In the genomic region with DNA sequence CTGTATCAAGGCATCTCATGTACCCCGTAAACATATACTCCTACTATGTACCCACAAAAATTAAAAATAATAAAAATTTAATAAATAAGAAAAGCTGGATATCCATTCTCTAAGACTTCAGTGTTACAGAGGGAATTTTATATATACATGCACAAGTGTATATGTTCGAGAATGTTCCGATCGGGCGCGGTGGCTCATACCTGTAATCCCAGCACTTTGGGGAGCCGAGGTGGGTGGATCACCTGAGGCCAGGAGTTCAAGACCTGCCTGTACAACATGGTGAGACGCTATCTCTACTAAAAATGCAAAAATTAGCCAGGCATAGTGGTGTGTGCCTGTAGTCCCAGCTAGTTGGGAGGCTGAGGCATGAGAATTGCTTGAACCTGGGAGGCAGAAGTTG, we compare ENCODE assay signal across 12 cellular contexts. TPM values are rescaled to one million over a fixed set of nuclear protein-coding genes. Genes with fewer than 3 reads are reported as not detected.
A peak's percentile ranks its signal among the peaks of the same experiment; 100 is the strongest.
DNase-seq lines count a peak whose midpoint lies in the region; ATAC-seq, FAIRE-seq and TF ChIP-seq lines count a peak whose summit lies in the region.
"Not testable (repeated sequence)": the region's sequence is repeated elsewhere in the genome, so short reads cannot be mapped to it uniquely, and the experiment has no call there.
"Had no signal": no experiment of that assay in that cellular context is flagged by ENCODE, and none has a peak within 500 bp of the region (broad histone marks: within the 10 kb centered on the region; RNA-seq: fewer than 3 reads in every experiment).

No MANE protein-coding gene starts in this region.

- H3K9me3 Mint-ChIP-seq in CD4-positive, CD25-positive, alpha-beta regulatory T cell, result peaks cover 0 to 15% (median 4%) of the 10 kb centered on the region in 7 donors
- peaks cover 4 to 28% (median 9%) of the 10 kb centered on the region in 3 donors for H3K9me3 Mint-ChIP-seq in T-cell
- peaks cover 31% of the 10 kb centered on the region for H3K9me3 Mint-ChIP-seq in activated CD4-positive, alpha-beta T cell treated with anti-CD3 and anti-CD28 coated beads, Interleukin-2, amount 10 ng/mL, durations not matched to agents 24 days and 14 days
- peaks cover 20% of the 10 kb centered on the region for H3K9me3 Mint-ChIP-seq in activated T-helper 1 cell treated with anti-CD3 and anti-CD28 coated beads, Interleukin-12 subunit alpha, Interleukin-12 subunit beta, Interleukin-2, Interleukin-4 antibody, amounts not matched to agents 30 ng/mL and 10 ng/mL and 1 ng/mL, durations not matched to agents 14 hours and 24 hours and 36 hours

- H3K9me3 ChIP-seq in CD4-positive, CD25-positive, alpha-beta regulatory T cell (ENCODE audit: control insufficient read depth in 2 of 2, low read length in 2 of 2); left ventricle myocardium inferior (replicated peaks); kidney (ENCODE audit: control insufficient read depth in 1 of 2, low read length in 2 of 2): not testable (repeated sequence)
- peaks cover 0 to 12% (median 0%) of the 10 kb centered on the region in 8 donors for H3K9me3 ChIP-seq in spleen

- H3K27me3 ChIP-seq in CD4-positive, CD25-positive, alpha-beta regulatory T cell (ENCODE audit: control insufficient read depth, insufficient read depth, low read length); left ventricle myocardium inferior (ENCODE audit: low read depth); spleen (replicated peaks in 1 of 7): not testable (repeated sequence)

- intact Hi-C loops in activated CD4-positive, alpha-beta T cell treated with anti-CD3 and anti-CD28 coated beads, Interleukin-2, amount 10 ng/mL, durations not matched to agents 24 days and 14 days (cut with micrococcal nuclease); kidney (cut with DNase I): not testable (repeated sequence)
- intact Hi-C loops in activated T-helper 1 cell treated with anti-CD3 and anti-CD28 coated beads, Interleukin-12 subunit alpha, Interleukin-12 subunit beta, Interleukin-2, Interleukin-4 antibody, amounts not matched to agents 30 ng/mL and 10 ng/mL and 1 ng/mL, durations not matched to agents 14 hours and 24 hours and 36 hours (cut with micrococcal nuclease), result loop anchor here (5.0 kb wide), 1 partner anchor 197 kb away; no protein-coding TSS in a partner anchor
- intact Hi-C loops in left ventricle myocardium inferior (cut with micrococcal nuclease), result loop anchor here (10.0 kb wide), 1 partner anchor 51 kb away; no protein-coding TSS in a partner anchor
- intact Hi-C loops in spleen (cut with DNase I; ENCODE audit: low total_unique reads), result loop anchor here (10.0 kb wide), 1 partner anchor 51 kb away; no protein-coding TSS in a partner anchor

- peak overlapping the region in 1 of 3 donors; percentile 21 for H3K27ac Mint-ChIP-seq in CD4-positive, CD25-positive, alpha-beta regulatory T cell
- H3K27ac Mint-ChIP-seq in T-cell, result peak overlapping the region; percentile 13 to 20
- peak overlapping the region; percentile 38 for H3K27ac Mint-ChIP-seq in activated CD4-positive, alpha-beta T cell treated with anti-CD3 and anti-CD28 coated beads, Interleukin-2, amount 10 ng/mL, durations not matched to agents 24 days and 14 days
- peak overlapping the region; percentile 50 for H3K27ac Mint-ChIP-seq in activated T-helper 1 cell treated with anti-CD3 and anti-CD28 coated beads, Interleukin-12 subunit alpha, Interleukin-12 subunit beta, Interleukin-2, Interleukin-4 antibody, amounts not matched to agents 30 ng/mL and 10 ng/mL and 1 ng/mL, durations not matched to agents 14 hours and 24 hours and 36 hours

- peaks cover 30% of the 10 kb centered on the region for H3K4me1 ChIP-seq in CD4-positive, CD25-positive, alpha-beta regulatory T cell (ENCODE audit: control insufficient read depth, insufficient read depth, low read length, poor library complexity, severe bottlenecking)
- H3K4me1 ChIP-seq in left ventricle myocardium inferior (peaks cover 13% of the 10 kb centered on the region), spleen (peaks cover 0 to 42% (median 16%) of the 10 kb centered on the region in 6 donors)
- not testable (repeated sequence) for H3K4me1 ChIP-seq in kidney (ENCODE audit: control insufficient read depth in 1 of 2, insufficient read depth in 1 of 2, low read depth in 1 of 2, low read length in 2 of 2)

- peaks cover 54% of the 10 kb centered on the region for H3K36me3 Mint-ChIP-seq in CD4-positive, CD25-positive, alpha-beta regulatory T cell
- H3K36me3 Mint-ChIP-seq in T-cell, result peaks cover 44% of the 10 kb centered on the region
- H3K36me3 Mint-ChIP-seq in activated CD4-positive, alpha-beta T cell treated with anti-CD3 and anti-CD28 coated beads, Interleukin-2, amount 10 ng/mL, durations not matched to agents 24 days and 14 days (ENCODE audit: low read depth), result peaks cover 78% of the 10 kb centered on the region
- H3K36me3 Mint-ChIP-seq in activated T-helper 1 cell treated with anti-CD3 and anti-CD28 coated beads, Interleukin-12 subunit alpha, Interleukin-12 subunit beta, Interleukin-2, Interleukin-4 antibody, amounts not matched to agents 30 ng/mL and 10 ng/mL and 1 ng/mL, durations not matched to agents 14 hours and 24 hours and 36 hours (ENCODE audit: low read depth), result peaks cover 73% of the 10 kb centered on the region

- not testable (repeated sequence) for H3K27me3 Mint-ChIP-seq in CD4-positive, CD25-positive, alpha-beta regulatory T cell; T-cell; activated CD4-positive, alpha-beta T cell treated with anti-CD3 and anti-CD28 coated beads, Interleukin-2, amount 10 ng/mL, durations not matched to agents 24 days and 14 days; activated T-helper 1 cell treated with anti-CD3 and anti-CD28 coated beads, Interleukin-12 subunit alpha, Interleukin-12 subunit beta, Interleukin-2, Interleukin-4 antibody, amounts not matched to agents 30 ng/mL and 10 ng/mL and 1 ng/mL, durations not matched to agents 14 hours and 24 hours and 36 hours (ENCODE audit: insufficient read depth)

- TF ChIP-seq POLR2A in spleen (IDR thresholded peaks at IDR 0.05), result not testable (repeated sequence)

- H3K27ac ChIP-seq in CD4-positive, CD25-positive, alpha-beta regulatory T cell (ENCODE audit: insufficient read depth, low read length, poor library complexity, severe bottlenecking), result peak overlapping the region; percentile 42
- peak overlapping the region; percentile 56 for H3K27ac ChIP-seq in left ventricle myocardium inferior (replicated peaks)
- not testable (repeated sequence) for H3K27ac ChIP-seq in kidney (ENCODE audit: low read depth in 2 of 2, low read length in 2 of 2); spleen

- H3K4me1 Mint-ChIP-seq in CD4-positive, CD25-positive, alpha-beta regulatory T cell, result peaks cover 41 to 61% (median 52%) of the 10 kb centered on the region in 4 donors
- peaks cover 46 to 58% (median 51%) of the 10 kb centered on the region in 3 donors for H3K4me1 Mint-ChIP-seq in T-cell
- peaks cover 58% of the 10 kb centered on the region for H3K4me1 Mint-ChIP-seq in activated CD4-positive, alpha-beta T cell treated with anti-CD3 and anti-CD28 coated beads, Interleukin-2, amount 10 ng/mL, durations not matched to agents 24 days and 14 days
- peaks cover 78% of the 10 kb centered on the region for H3K4me1 Mint-ChIP-seq in activated T-helper 1 cell treated with anti-CD3 and anti-CD28 coated beads, Interleukin-12 subunit alpha, Interleukin-12 subunit beta, Interleukin-2, Interleukin-4 antibody, amounts not matched to agents 30 ng/mL and 10 ng/mL and 1 ng/mL, durations not matched to agents 14 hours and 24 hours and 36 hours (ENCODE audit: low read depth)

- not testable (repeated sequence) for FAIRE-seq in kidney (lab: Jason Lieb, UNC)

- H3K9ac ChIP-seq in kidney (ENCODE audit: low read length in 2 of 2), result not testable (repeated sequence)

- 89 to 99% (median 97%) methylated on average over 8 of the region's 8 CpGs for WGBS in spleen, 5 donors

- not testable (repeated sequence) for H3K4me3 Mint-ChIP-seq in CD4-positive, CD25-positive, alpha-beta regulatory T cell; T-cell; activated CD4-positive, alpha-beta T cell treated with anti-CD3 and anti-CD28 coated beads, Interleukin-2, amount 10 ng/mL, durations not matched to agents 24 days and 14 days; activated T-helper 1 cell treated with anti-CD3 and anti-CD28 coated beads, Interleukin-12 subunit alpha, Interleukin-12 subunit beta, Interleukin-2, Interleukin-4 antibody, amounts not matched to agents 30 ng/mL and 10 ng/mL and 1 ng/mL, durations not matched to agents 14 hours and 24 hours and 36 hours

- POLR2A ChIA-PET in T-cell (lab: Charles Lee), result interaction anchor here in 1 of 2 donors (0.7 kb wide), 2 partner anchors 16 to 58 kb away, joined by 3 to 6 read pairs; no protein-coding TSS in a partner anchor

- CTCF ChIA-PET in T-cell (lab: Charles Lee), result interaction anchor here in 1 of 2 donors (0.6 kb wide), 1 partner anchor 470 kb away, joined by 3 read pairs; no protein-coding TSS in a partner anchor

- not testable (repeated sequence) for DNase-seq in CD4-positive, CD25-positive, alpha-beta regulatory T cell; T-cell; activated CD4-positive, alpha-beta T cell treated with anti-CD3 and anti-CD28 coated beads, Interleukin-2, amount 10 ng/mL, durations not matched to agents 24 days and 14 days; activated T-helper 1 cell treated with anti-CD3 and anti-CD28 coated beads, Interleukin-12 subunit alpha, Interleukin-12 subunit beta, Interleukin-2, Interleukin-4 antibody, amounts not matched to agents 30 ng/mL and 10 ng/mL and 1 ng/mL, durations not matched to agents 14 hours and 24 hours and 36 hours (ENCODE audit: low spot score); left ventricle myocardium inferior
- peak; percentile 50 for DNase-seq in kidney
- DNase-seq in spleen, result peak; percentile 36

- peaks cover 38% of the 10 kb centered on the region for H3K36me3 ChIP-seq in CD4-positive, CD25-positive, alpha-beta regulatory T cell (ENCODE audit: control insufficient read depth, insufficient read depth, low read length)
- H3K36me3 ChIP-seq in left ventricle myocardium inferior; kidney (ENCODE audit: control insufficient read depth in 1 of 2, insufficient read depth in 2 of 2, low read length in 2 of 2): not testable (repeated sequence)
- peaks cover 0 to 19% (median 1%) of the 10 kb centered on the region in 6 donors for H3K36me3 ChIP-seq in spleen

- ATAC-seq in CD4-positive, CD25-positive, alpha-beta regulatory T cell (ENCODE audit: low read depth in 2 of 2); T-cell (replicated peaks in 1 of 4): not testable (repeated sequence)

- H3K4me3 ChIP-seq in CD4-positive, CD25-positive, alpha-beta regulatory T cell (ENCODE audit: low read depth, low read length); left ventricle myocardium inferior; kidney (ENCODE audit: low read length in 2 of 2); spleen: not testable (repeated sequence)

- not testable (repeated sequence) for TF ChIP-seq CTCF in left ventricle myocardium inferior (IDR thresholded peaks at IDR 0.05; ENCODE audit: borderline replicate concordance); kidney (IDR thresholded peaks at IDR 0.05; ENCODE audit: borderline replicate concordance, extremely low read depth, insufficient read depth); spleen (IDR thresholded peaks at IDR 0.05 in 8 of 11, conservative IDR thresholded peaks at IDR 0.05 in 3 of 11)

RNA-seq across cellular contexts. Expression of a gene that starts 17.1 kb away (rescaled TPM):
- total RNA-seq in CD4-positive, CD25-positive, alpha-beta regulatory T cell, result 425 TPM
- 100 to 1,000 TPM; 201 to 381 (median 293) TPM for polyA plus RNA-seq in CD4-positive, CD25-positive, alpha-beta regulatory T cell
- total RNA-seq in T-cell, result 100 to 1,000 TPM in 4 of 5 donors, 10 to 100 TPM in 1; 46.8 to 165 (median 116) TPM
- total RNA-seq in activated CD4-positive, alpha-beta T cell treated with anti-CD3 and anti-CD28 coated beads, Interleukin-2, amount 10 ng/mL, durations not matched to agents 24 days and 14 days, result 107 and 110 TPM in 2 replicates
- total RNA-seq in activated T-helper 1 cell treated with anti-CD3 and anti-CD28 coated beads, Interleukin-12 subunit alpha, Interleukin-12 subunit beta, Interleukin-2, Interleukin-4 antibody, amounts not matched to agents 30 ng/mL and 10 ng/mL and 1 ng/mL, durations not matched to agents 14 hours and 24 hours and 36 hours, result 145 and 154 TPM in 2 replicates
- 0.44 TPM for total RNA-seq in left ventricle myocardium inferior
- total RNA-seq in kidney, result 7.3 TPM
- 0.52 TPM for polyA plus RNA-seq in kidney (ENCODE audit: insufficient read depth, low read depth, low replicate concordance)
- 10 to 100 TPM; 48.5 to 94.5 (median 53.2) TPM for total RNA-seq in spleen
- 10 to 100 TPM; 11.3 to 16.8 (median 16.0) TPM for polyA plus RNA-seq in spleen
- total RNA-seq: A172, Caco-2, Calu3 had no signal
- polyA plus RNA-seq: BJ had no signal

RNA-seq across cellular contexts. Expression of a gene that starts 56.8 kb away (rescaled TPM):
- total RNA-seq in CD4-positive, CD25-positive, alpha-beta regulatory T cell, result 64.4 TPM
- polyA plus RNA-seq in CD4-positive, CD25-positive, alpha-beta regulatory T cell, result 10 to 100 TPM; 30.9 to 54.5 (median 36.3) TPM
- total RNA-seq in T-cell, result 10 to 100 TPM; 24.7 to 61.3 (median 36.5) TPM
- total RNA-seq in activated CD4-positive, alpha-beta T cell treated with anti-CD3 and anti-CD28 coated beads, Interleukin-2, amount 10 ng/mL, durations not matched to agents 24 days and 14 days, result 29.5 and 33.5 TPM in 2 replicates
- 36.8 and 37.5 TPM in 2 replicates for total RNA-seq in activated T-helper 1 cell treated with anti-CD3 and anti-CD28 coated beads, Interleukin-12 subunit alpha, Interleukin-12 subunit beta, Interleukin-2, Interleukin-4 antibody, amounts not matched to agents 30 ng/mL and 10 ng/mL and 1 ng/mL, durations not matched to agents 14 hours and 24 hours and 36 hours
- 6.2 TPM for total RNA-seq in left ventricle myocardium inferior
- total RNA-seq in kidney, result 9.0 TPM
- polyA plus RNA-seq in kidney (ENCODE audit: insufficient read depth, low read depth, low replicate concordance), result 11.0 TPM
- 10 to 100 TPM; 28.3 to 63.5 (median 40.0) TPM for total RNA-seq in spleen
- polyA plus RNA-seq in spleen, result 10 to 100 TPM; 14.5 to 28.5 (median 15.8) TPM
- total RNA-seq: Caco-2 had no signal
- polyA plus RNA-seq: A549 had no signal
